Comparison of ENCODE assay signal across 22 cellular contexts in genomic region chr6:41399424-41399823, GRCh38.
DNase-seq lines count a peak whose midpoint lies in the region; ATAC-seq and TF ChIP-seq lines count a peak whose summit lies in the region.
"Had no signal": no experiment of that assay in that cellular context is flagged by ENCODE, and none has a peak within 500 bp of the region (broad histone marks: within the 10 kb centered on the region; RNA-seq: fewer than 3 reads in every experiment).

No MANE protein-coding gene starts in this region.

- no peaks in the 10 kb centered on the region for H4K20me1 ChIP-seq in Loucy (ENCODE audit: insufficient read depth, low read length, poor library complexity, severe bottlenecking)
- H4K20me1 ChIP-seq: BLaER1 treated with 17β-estradiol and CSF1 and Interleukin-3, amounts not matched to agents 10 nM and 100 nM had no signal

- H3K9me3 ChIP-seq in Loucy (ENCODE audit: insufficient read depth, low read depth, low read length) (peaks cover 9% of the 10 kb centered on the region), breast epithelium (peaks cover 0 to 4% of the 10 kb centered on the region in 2 donors)
- H3K9me3 ChIP-seq: BE2C, HAP-1 had no signal

- no peaks in the 10 kb centered on the region for H3K27me3 ChIP-seq in Loucy (ENCODE audit: insufficient read depth, low read length, poor library complexity, severe bottlenecking)
- no peaks in the 10 kb centered on the region for H3K27me3 ChIP-seq in breast epithelium
- H3K27me3 ChIP-seq: BLaER1 treated with 17β-estradiol and CSF1 and Interleukin-3, amounts not matched to agents 10 nM and 100 nM had no signal

- peaks cover 28% of the 10 kb centered on the region for H3K27me3 Mint-ChIP-seq in nephron (ENCODE audit: low read depth)

- H3K4me3 ChIP-seq in Loucy (ENCODE audit: low read length, poor library complexity, severe bottlenecking) (no peak overlapping the region), breast epithelium (no peak overlapping the region)
- H3K4me3 ChIP-seq: A549; BLaER1 treated with 17β-estradiol and CSF1 and Interleukin-3, amounts not matched to agents 10 nM and 100 nM; HAP-1 had no signal

- peaks cover 14% of the 10 kb centered on the region for H3K4me1 Mint-ChIP-seq in nephron
- H3K4me1 Mint-ChIP-seq: CD14-positive monocyte; CD8-positive, alpha-beta memory T cell had no signal

- ATAC-seq in left ventricle myocardium superior = no peak
- ATAC-seq: A549 had no signal

- DNase-seq in cardiac septum (ENCODE audit: low spot score) (peak; percentile 60), left ventricle myocardium superior (no peak), breast epithelium (ENCODE audit: low spot score in 2 of 2) (no peak), NCI-H446 (lab: John Stamatoyannopoulos, UW) (no peak)
- DNase-seq in NK-92 treated with Interleukin-12 subunit alpha and Interleukin-12 subunit beta, amount 100 ng/mL, for 24 hours (lab: John Stamatoyannopoulos, UW) = no peak
- DNase-seq: ACHN; AML-193; BE2C; CD4-positive, alpha-beta T cell; CD8-positive, alpha-beta memory T cell; DMS 273 treated with DMSO at 0.1 percent for 48 hours; DMS53; DMS79 treated with DMSO at 0.1 percent for 48 hours; GF-D8; GOT3 had no signal

- TF ChIP-seq CTCF in Loucy (conservative IDR thresholded peaks at IDR 0.05; ENCODE audit: low read length) (no peak), nephron (IDR thresholded peaks at IDR 0.05; ENCODE audit: unreplicated experiment in 3 of 3) (no peak), breast epithelium (IDR thresholded peaks at IDR 0.05) (no peak)

- H3K9me2 ChIP-seq in Loucy (replicated peaks; ENCODE audit: low read depth, low read length) = no peaks in the 10 kb centered on the region

- peaks cover 22% of the 10 kb centered on the region for H3K9me3 Mint-ChIP-seq in nephron

- intact Hi-C loops in cardiac septum (cut with DNase I) = no loop called here
- intact Hi-C loops in left ventricle myocardium superior (cut with micrococcal nuclease) = no loop called here
- intact Hi-C loops in breast epithelium (cut with DNase I; ENCODE audit: low total_unique reads) = no loop called here

- no peak overlapping the region for H3K27ac ChIP-seq in breast epithelium
- H3K27ac ChIP-seq: 22Rv1; A549; BLaER1 treated with 17β-estradiol and CSF1 and Interleukin-3, amounts not matched to agents 10 nM and 100 nM had no signal

- H3K4me1 ChIP-seq in Loucy (ENCODE audit: insufficient read depth, low read length, poor library complexity, severe bottlenecking) (peaks cover 14% of the 10 kb centered on the region), breast epithelium (no peaks in the 10 kb centered on the region)
- H3K4me1 ChIP-seq: A549; BE2C; BLaER1 treated with 17β-estradiol and CSF1 and Interleukin-3, amounts not matched to agents 10 nM and 100 nM; HAP-1 had no signal

- H3K36me3 ChIP-seq in Loucy (ENCODE audit: insufficient read depth, low read length) = no peaks in the 10 kb centered on the region
- no peaks in the 10 kb centered on the region for H3K36me3 ChIP-seq in breast epithelium
- H3K36me3 ChIP-seq: BE2C; BLaER1 treated with 17β-estradiol and CSF1 and Interleukin-3, amounts not matched to agents 10 nM and 100 nM; HAP-1 had no signal

- H3K4me3 Mint-ChIP-seq in nephron = peak overlapping the region in 1 of 3 experiments; percentile 20
- H3K4me3 Mint-ChIP-seq: CD4-positive, alpha-beta T cell; CD8-positive, alpha-beta memory T cell had no signal

- no peaks in the 10 kb centered on the region for H3K79me2 ChIP-seq in Loucy (ENCODE audit: insufficient read depth, low read length)

- TF ChIP-seq POLR2A in breast epithelium (IDR thresholded peaks at IDR 0.05) = no peak

- no peak overlapping the region for H3K4me2 ChIP-seq in Loucy (ENCODE audit: low read depth, low read length, poor library complexity, severe bottlenecking)
- H3K4me2 ChIP-seq: A549; BLaER1 treated with 17β-estradiol and CSF1 and Interleukin-3, amounts not matched to agents 10 nM and 100 nM had no signal

- no peak overlapping the region for H3K9ac ChIP-seq in Loucy (ENCODE audit: low read depth, low read length, poor library complexity, severe bottlenecking)
- H3K9ac ChIP-seq: BLaER1 treated with 17β-estradiol and CSF1 and Interleukin-3, amounts not matched to agents 10 nM and 100 nM had no signal

- H3F3A ChIP-seq in Loucy (ENCODE audit: low read depth) = no peaks in the 10 kb centered on the region

- peak overlapping the region in 2 of 3 experiments; percentile 52 to 64 for H3K27ac Mint-ChIP-seq in nephron
- H3K27ac Mint-ChIP-seq: CD4-positive, alpha-beta T cell; CD8-positive, alpha-beta memory T cell had no signal

- peak overlapping the region; percentile 80 for H2AFZ ChIP-seq in Loucy (ENCODE audit: low read length)

- H3K36me3 Mint-ChIP-seq in nephron (ENCODE audit: low read depth) = peaks cover 6% of the 10 kb centered on the region
- H3K36me3 Mint-ChIP-seq: CD14-positive monocyte had no signal
